ENCODE assay signal across 23 cellular contexts in genomic region chr3:169694117-169694516, GRCh38. TPM values are rescaled to one million over a fixed set of nuclear protein-coding genes. Genes with fewer than 3 reads are reported as not detected.
A peak's percentile ranks its signal among the peaks of the same experiment; 100 is the strongest.
DNase-seq lines count a peak whose midpoint lies in the region; FAIRE-seq and TF ChIP-seq lines count a peak whose summit lies in the region.
"Had no signal": no experiment of that assay in that cellular context is flagged by ENCODE, and none has a peak within 500 bp of the region (broad histone marks: within the 10 kb centered on the region; RNA-seq: fewer than 3 reads in every experiment).

No MANE protein-coding gene starts in this region.

- CTCF ChIA-PET in A673 (lab: Charles Lee): no interaction called here

- intact Hi-C loops in A673 (cut with micrococcal nuclease; ENCODE audit: unreplicated experiment): no loop called here
- intact Hi-C loops in activated CD4-positive, alpha-beta T cell treated with anti-CD3 and anti-CD28 coated beads, Interleukin-2, amount 10 ng/mL, durations not matched to agents 24 days and 14 days (cut with micrococcal nuclease): no loop called here

- H3K4me3 ChIP-seq in A673 (ENCODE audit: low read depth, low read length, poor library complexity, severe bottlenecking) (no peak overlapping the region), H7 (ENCODE audit: insufficient read depth, low read depth, low read length) (no peak overlapping the region), astrocyte (ENCODE audit: insufficient read depth, low read depth, low read length) (no peak overlapping the region)
- H3K4me3 ChIP-seq: coronary artery, GM23248, tibial artery had no signal

- no peaks in the 10 kb centered on the region for H3K4me1 ChIP-seq in A673 (ENCODE audit: insufficient read depth, low read length, poor library complexity, severe bottlenecking)
- H3K4me1 ChIP-seq in astrocyte (ENCODE audit: insufficient read depth, low read length): no peaks in the 10 kb centered on the region

- H3K27me3 Mint-ChIP-seq in astrocyte (ENCODE audit: low read depth, unreplicated experiment): no peaks in the 10 kb centered on the region
- H3K27me3 Mint-ChIP-seq in activated CD4-positive, alpha-beta T cell treated with anti-CD3 and anti-CD28 coated beads, Interleukin-2, amount 10 ng/mL, durations not matched to agents 24 days and 14 days: peaks cover 20% of the 10 kb centered on the region

- no peaks in the 10 kb centered on the region for H3K36me3 Mint-ChIP-seq in astrocyte (ENCODE audit: low read depth, unreplicated experiment)
- H3K36me3 Mint-ChIP-seq in activated CD4-positive, alpha-beta T cell treated with anti-CD3 and anti-CD28 coated beads, Interleukin-2, amount 10 ng/mL, durations not matched to agents 24 days and 14 days (ENCODE audit: low read depth): no peaks in the 10 kb centered on the region
- H3K36me3 Mint-ChIP-seq: activated naive CD8-positive, alpha-beta T cell treated with anti-CD3 and anti-CD28 coated beads for 36 hours had no signal

- no peak overlapping the region for H3K27ac Mint-ChIP-seq in astrocyte (ENCODE audit: unreplicated experiment)
- no peak overlapping the region for H3K27ac Mint-ChIP-seq in activated CD4-positive, alpha-beta T cell treated with anti-CD3 and anti-CD28 coated beads, Interleukin-2, amount 10 ng/mL, durations not matched to agents 24 days and 14 days
- H3K27ac Mint-ChIP-seq: activated CD4-positive, alpha-beta T cell treated with anti-CD3 and anti-CD28 coated beads, Interleukin-2, amount 10 ng/mL, durations not matched to agents 7 days and 5 days; activated naive CD8-positive, alpha-beta T cell treated with anti-CD3 and anti-CD28 coated beads for 36 hours; activated T-helper 2 cell treated with anti-CD3 and anti-CD28 coated beads, Interferon-gamma antibody, Interleukin-2, Interleukin-4, amounts not matched to agents 10 μg/mL and 5 μg/mL and 100 μg/mL, durations not matched to agents 14 hours and 24 hours and 36 hours had no signal

- no peak overlapping the region for H2AFZ ChIP-seq in astrocyte (ENCODE audit: low read depth, low read length)
- H2AFZ ChIP-seq: GM23248 had no signal

- H3K36me3 ChIP-seq in A673 (ENCODE audit: insufficient read depth, low read length, poor library complexity, severe bottlenecking): no peaks in the 10 kb centered on the region
- H3K36me3 ChIP-seq in H7 (replicated peaks; ENCODE audit: control insufficient read depth, insufficient read depth, low read length): no peaks in the 10 kb centered on the region
- no peaks in the 10 kb centered on the region for H3K36me3 ChIP-seq in astrocyte (ENCODE audit: insufficient read depth, low read length)
- H3K36me3 ChIP-seq: tibial artery had no signal

- BruUV-seq in A673 (replicated peaks; lab: Mats Ljungman, UMichigan): no TSS peak

- H3K9me3 ChIP-seq in A673 (ENCODE audit: low read depth, low read length, poor library complexity, severe bottlenecking): no peaks in the 10 kb centered on the region
- no peaks in the 10 kb centered on the region for H3K9me3 ChIP-seq in astrocyte (ENCODE audit: insufficient read depth, low read depth, low read length)
- H3K9me3 ChIP-seq: tibial artery had no signal

- no peak overlapping the region for H3K4me3 Mint-ChIP-seq in astrocyte (ENCODE audit: unreplicated experiment)
- H3K4me3 Mint-ChIP-seq in activated CD4-positive, alpha-beta T cell treated with anti-CD3 and anti-CD28 coated beads, Interleukin-2, amount 10 ng/mL, durations not matched to agents 24 days and 14 days: no peak overlapping the region
- H3K4me3 Mint-ChIP-seq: activated CD4-positive, alpha-beta T cell treated with anti-CD3 and anti-CD28 coated beads, Interleukin-2, amount 10 ng/mL, durations not matched to agents 7 days and 5 days; activated naive CD8-positive, alpha-beta T cell treated with anti-CD3 and anti-CD28 coated beads for 36 hours had no signal

- H3K27me3 ChIP-seq in A673 (replicated peaks; ENCODE audit: insufficient read depth, low read depth, low read length, poor library complexity): peaks cover 51% of the 10 kb centered on the region
- H3K27me3 ChIP-seq in H7 (ENCODE audit: control insufficient read depth, insufficient read depth, low read length): no peaks in the 10 kb centered on the region
- peaks cover 4% of the 10 kb centered on the region for H3K27me3 ChIP-seq in astrocyte (ENCODE audit: insufficient read depth, low read length)
- H3K27me3 ChIP-seq: tibial artery had no signal

- H3K9ac ChIP-seq in astrocyte (ENCODE audit: low read length): no peak overlapping the region
- H3K9ac ChIP-seq: GM23248 had no signal

- no peak for FAIRE-seq in astrocyte (lab: Jason Lieb, UNC)
- FAIRE-seq: endometrium, GM12892 had no signal

- peaks cover 2% of the 10 kb centered on the region for H3K9me3 Mint-ChIP-seq in astrocyte (ENCODE audit: unreplicated experiment)
- H3K9me3 Mint-ChIP-seq in activated CD4-positive, alpha-beta T cell treated with anti-CD3 and anti-CD28 coated beads, Interleukin-2, amount 10 ng/mL, durations not matched to agents 24 days and 14 days: no peaks in the 10 kb centered on the region
- H3K9me3 Mint-ChIP-seq: activated CD4-positive, alpha-beta T cell treated with anti-CD3 and anti-CD28 coated beads, Interleukin-2, amount 10 ng/mL, durations not matched to agents 7 days and 5 days; activated naive CD8-positive, alpha-beta T cell treated with anti-CD3 and anti-CD28 coated beads for 36 hours; activated T-helper 2 cell treated with anti-CD3 and anti-CD28 coated beads, Interferon-gamma antibody, Interleukin-2, Interleukin-4, amounts not matched to agents 10 μg/mL and 5 μg/mL and 100 μg/mL, durations not matched to agents 14 hours and 24 hours and 36 hours had no signal

- POLR2A ChIA-PET in A673 (lab: Charles Lee; ENCODE audit: low non-redundant PET): no interaction called here

- TF ChIP-seq CTCF in A673 (conservative IDR thresholded peaks at IDR 0.05; ENCODE audit: low read depth, low read length): no peak
- no peak for TF ChIP-seq CTCF in astrocyte (IDR thresholded peaks at IDR 0.05; ENCODE audit: insufficient read depth, low read depth, low read length)
- no peak for TF ChIP-seq CTCF in GM10266 (IDR thresholded peaks at IDR 0.05; ENCODE audit: control insufficient read depth, insufficient read depth, low read depth, missing control alignments)

- H3K79me2 ChIP-seq in astrocyte (ENCODE audit: insufficient read depth, low read length): no peaks in the 10 kb centered on the region

- H3K4me2 ChIP-seq in astrocyte (ENCODE audit: low read length): no peak overlapping the region

- H4K20me1 ChIP-seq in astrocyte (ENCODE audit: insufficient read depth, low read length): no peaks in the 10 kb centered on the region

- DNase-seq in A673 (ENCODE audit: low spot score): peak; percentile 8
- DNase-seq in H7: peak; percentile 21
- peak; percentile 8 for DNase-seq in astrocyte (ENCODE audit: low read depth)
- peak; percentile 68 for DNase-seq in iPS-NIHi11 (ENCODE audit: low spot score)
- no peak for DNase-seq in GM10266 (ENCODE audit: extremely low spot score)
- DNase-seq in activated CD4-positive, alpha-beta T cell treated with anti-CD3 and anti-CD28 coated beads, Interleukin-2, amount 10 ng/mL, durations not matched to agents 24 days and 14 days: no peak
- DNase-seq in GM03348 (ENCODE audit: low spot score): no peak
- no peak for DNase-seq in GOT3 (lab: John Stamatoyannopoulos, UW)
- DNase-seq: activated CD4-positive, alpha-beta T cell treated with anti-CD3 and anti-CD28 coated beads, Interleukin-2, amount 10 ng/mL, durations not matched to agents 7 days and 5 days; activated naive CD8-positive, alpha-beta T cell treated with anti-CD3 and anti-CD28 coated beads for 36 hours; DMS153; foreskin fibroblast; GM23248; hippocampal formation; midbrain; NCI-H1417 treated with DMSO at 0.1 percent for 48 hours; NCI-H510A treated with DMSO at 0.1 percent for 48 hours; stimulated activated naive CD8-positive, alpha-beta T cell treated with anti-CD3 and anti-CD28 coated beads, Interleukin-15, Interleukin-2, amounts not matched to agents 100 U/mL and 50 U/mL, for 24 hours; tibial artery had no signal

- no peaks in the 10 kb centered on the region for H3K4me1 Mint-ChIP-seq in astrocyte (ENCODE audit: low read depth, unreplicated experiment)
- no peaks in the 10 kb centered on the region for H3K4me1 Mint-ChIP-seq in activated CD4-positive, alpha-beta T cell treated with anti-CD3 and anti-CD28 coated beads, Interleukin-2, amount 10 ng/mL, durations not matched to agents 24 days and 14 days
- H3K4me1 Mint-ChIP-seq: activated CD4-positive, alpha-beta T cell treated with anti-CD3 and anti-CD28 coated beads, Interleukin-2, amount 10 ng/mL, durations not matched to agents 7 days and 5 days; activated naive CD8-positive, alpha-beta T cell treated with anti-CD3 and anti-CD28 coated beads for 36 hours had no signal

- H3K27ac ChIP-seq in A673 (ENCODE audit: low read depth, low read length, poor library complexity, severe bottlenecking): no peak overlapping the region
- H3K27ac ChIP-seq in astrocyte (ENCODE audit: low read depth, low read length): no peak overlapping the region
- H3K27ac ChIP-seq: coronary artery, GM23248, tibial artery had no signal

RNA-seq across cellular contexts. Expression of gene MECOM, which starts 30.6 kb away (rescaled TPM):
- total RNA-seq in A673 (2021): not detected in 2 replicates
- 17.7 and 22.9 TPM in 2 replicates for total RNA-seq in H7 (2014; rRNA removed; shearing (Covaris generic))
- 11.8 and 15.8 TPM in 2 replicates for total RNA-seq in astrocyte
- not detected in 2 replicates for total RNA-seq in activated CD4-positive, alpha-beta T cell treated with anti-CD3 and anti-CD28 coated beads, Interleukin-2, amount 10 ng/mL, durations not matched to agents 24 days and 14 days
- total RNA-seq: activated CD4-positive, alpha-beta T cell treated with anti-CD3 and anti-CD28 coated beads, Interleukin-2, amount 10 ng/mL, durations not matched to agents 7 days and 5 days; activated naive CD8-positive, alpha-beta T cell treated with anti-CD3 and anti-CD28 coated beads for 36 hours; activated T-helper 2 cell treated with anti-CD3 and anti-CD28 coated beads, Interferon-gamma antibody, Interleukin-2, Interleukin-4, amounts not matched to agents 10 μg/mL and 5 μg/mL and 100 μg/mL, durations not matched to agents 14 hours and 24 hours and 36 hours had no signal

Comparison
In these comparisons a context has a peak if more than half of its experiments do, and no peak if none do; other contexts are left out.
1. DNase-seq: peak in A673 (single experiment), H7 (single experiment), astrocyte (single experiment) and iPS-NIHi11 (single experiment); none in GM10266 (single experiment), activated CD4-positive, alpha-beta T cell treated with anti-CD3 and anti-CD28 coated beads, Interleukin-2, amount 10 ng/mL, durations not matched to agents 24 days and 14 days (single experiment), GM03348 (single experiment) and GOT3 (single experiment).
2. RNA of gene MECOM, which starts 30.6 kb away (total RNA-seq): 17.7 to 22.9 TPM in H7 and 11.8 to 15.8 TPM in astrocyte; not detected in A673 and not detected in activated CD4-positive, alpha-beta T cell treated with anti-CD3 and anti-CD28 coated beads, Interleukin-2, amount 10 ng/mL, durations not matched to agents 24 days and 14 days; every median in the first group is over 10 times any median in the second.